2 cellular contexts compared by ENCODE assay signal in the genomic region with DNA sequence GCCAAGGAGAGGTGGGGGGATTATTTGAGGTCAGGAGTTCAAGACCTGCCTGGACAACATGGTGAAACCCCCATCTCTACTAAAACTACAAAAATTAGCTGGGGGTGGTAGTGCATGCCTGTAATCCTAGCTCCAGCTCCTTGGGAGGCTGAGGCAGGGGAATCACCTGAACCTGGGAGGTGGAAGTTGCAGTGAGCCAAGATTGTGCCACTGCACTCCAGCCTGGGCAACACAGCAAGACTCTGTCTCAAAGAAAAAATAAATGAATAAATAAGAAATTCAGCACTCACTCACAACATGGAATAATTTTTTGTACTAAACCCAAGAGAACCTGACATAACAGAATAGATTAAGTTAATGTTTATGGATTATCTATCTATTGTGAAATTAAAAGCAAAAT. TPM values are rescaled to one million over a fixed set of nuclear protein-coding genes. Genes with fewer than 3 reads are reported as not detected.
"Had no signal": no experiment of that assay in that cellular context is flagged by ENCODE, and none has a peak within 500 bp of the region (broad histone marks: within the 10 kb centered on the region; RNA-seq: fewer than 3 reads in every experiment).

No MANE protein-coding gene starts in this region.

RNA-seq across cellular contexts. Expression of gene CCDC169, which starts 34.6 kb away (rescaled TPM):
- total RNA-seq: naive thymus-derived CD8-positive, alpha-beta T cell; right lobe of liver had no signal
